In genomic region chr22:21736084-21736642, GRCh38 we compare ENCODE assay signal across 8 cellular contexts. TPM values are rescaled to one million over a fixed set of nuclear protein-coding genes. Genes with fewer than 3 reads are reported as not detected.
DNase-seq lines count a peak whose midpoint lies in the region; ATAC-seq and TF ChIP-seq lines count a peak whose summit lies in the region.

No MANE protein-coding gene starts in this region.

- no peak for TF ChIP-seq POLR2A in thyroid gland (IDR thresholded peaks at IDR 0.05)

- ATAC-seq in GM21528 (IDR thresholded peaks at IDR 0.05; ENCODE audit: low FRiP score, unreplicated experiment) (peak; percentile 8), GM21447 (IDR thresholded peaks at IDR 0.05; ENCODE audit: unreplicated experiment) (no peak)

- peak overlapping the region; percentile 43 to 76 (median 53) for H3K9ac ChIP-seq in skeletal muscle tissue (ENCODE audit: low read depth in 1 of 3, low read length in 3 of 3)

- H3K4me1 ChIP-seq in right atrium auricular region (peaks cover 0 to 17% of the 10 kb centered on the region in 2 donors), skeletal muscle tissue (ENCODE audit: control insufficient read depth in 3 of 3, insufficient read depth in 3 of 3, low read length in 3 of 3) (peaks cover 10 to 29% (median 11%) of the 10 kb centered on the region in 3 donors), thyroid gland (peaks cover 6 to 8% of the 10 kb centered on the region in 2 donors)

- intact Hi-C loops in thyroid gland (cut with DNase I), result loop anchor here (5.0 to 10.0 kb wide), 2 partner anchors 129 to 201 kb away; partner anchors contain the start of gene MAPK1

- no peaks in the 10 kb centered on the region for H3K27me3 ChIP-seq in right atrium auricular region
- H3K27me3 ChIP-seq in skeletal muscle tissue (ENCODE audit: control insufficient read depth in 3 of 3, insufficient read depth in 3 of 3, low read length in 3 of 3), result no peaks in the 10 kb centered on the region
- no peaks in the 10 kb centered on the region for H3K27me3 ChIP-seq in thyroid gland

- H3K9me3 ChIP-seq in right atrium auricular region, result no peaks in the 10 kb centered on the region
- no peaks in the 10 kb centered on the region for H3K9me3 ChIP-seq in skeletal muscle tissue (ENCODE audit: control insufficient read depth in 3 of 3, low read length in 3 of 3)
- H3K9me3 ChIP-seq in thyroid gland, result no peaks in the 10 kb centered on the region

- H3K4me3 ChIP-seq in right atrium auricular region (peak overlapping the region; percentile 48 to 63), skeletal muscle tissue (ENCODE audit: low read length in 3 of 3) (peak overlapping the region; percentile 68 to 87 (median 81)), thyroid gland (replicated peaks in 1 of 3) (peak overlapping the region in 1 of 3 donors; percentile 59)

- H3K27ac ChIP-seq in right atrium auricular region (peak overlapping the region; percentile 32 to 55), skeletal muscle tissue (ENCODE audit: low read depth, low read length) (no peak overlapping the region), thyroid gland (peak overlapping the region in 1 of 3 donors; percentile 17)

- DNase-seq in T follicular helper cell (ENCODE audit: low read depth), result peak; percentile 3
- DNase-seq in right atrium auricular region (ENCODE audit: low spot score), result no peak
- no peak for DNase-seq in NCI-H524 treated with DMSO at 0.1 percent for 48 hours (lab: John Stamatoyannopoulos, UW)
- DNase-seq in GOT3 (lab: John Stamatoyannopoulos, UW), result no peak
- DNase-seq in thyroid gland, result no peak

- H3K36me3 ChIP-seq in right atrium auricular region (no peaks in the 10 kb centered on the region), skeletal muscle tissue (ENCODE audit: control insufficient read depth in 3 of 3, insufficient read depth in 3 of 3, low read length in 3 of 3) (no peaks in the 10 kb centered on the region), thyroid gland (no peaks in the 10 kb centered on the region)

- WGBS in thyroid gland, 2 donors, result 28 to 32% methylated on average over 8 to 12 of the region's 65 CpGs

- TF ChIP-seq CTCF in right atrium auricular region (IDR thresholded peaks at IDR 0.05) (no peak), thyroid gland (IDR thresholded peaks at IDR 0.05) (no peak)

RNA-seq across cellular contexts. Expression of gene YPEL1, which starts 0.6 kb away (rescaled TPM):
- 10 to 100 TPM in 1 of 2 donors, 1 to 10 TPM in 1; 5.0 to 11.5 TPM for total RNA-seq in right atrium auricular region
- 20.4 TPM for total RNA-seq in skeletal muscle tissue
- total RNA-seq in thyroid gland, result 1 to 10 TPM; 4.1 to 6.7 (median 5.4) TPM
